ENCODE assay signal across 10 cellular contexts in genomic region chr11:74768172-74768584, GRCh38. TPM values are rescaled to one million over a fixed set of nuclear protein-coding genes. Genes with fewer than 3 reads are reported as not detected.
DNase-seq lines count a peak whose midpoint lies in the region; ATAC-seq and FAIRE-seq lines count a peak whose summit lies in the region.
"Not testable (repeated sequence)": the region's sequence is repeated elsewhere in the genome, so short reads cannot be mapped to it uniquely, and the experiment has no call there.
"Had no signal": no experiment of that assay in that cellular context is flagged by ENCODE, and none has a peak within 500 bp of the region (broad histone marks: within the 10 kb centered on the region; RNA-seq: fewer than 3 reads in every experiment).

No MANE protein-coding gene starts in this region.

- not testable (repeated sequence) for H3K27me3 Mint-ChIP-seq in activated naive CD8-positive, alpha-beta T cell treated with anti-CD3 and anti-CD28 coated beads for 36 hours

- not testable (repeated sequence) for DNase-seq in GM18507 (ENCODE audit: extremely low spot score, insufficient read length, low read depth)
- peak; percentile 10 to 17 for DNase-seq in activated CD4-positive, alpha-beta T cell treated with anti-CD3 and anti-CD28 coated beads for 24 hours (ENCODE audit: low read depth in 2 of 2)
- DNase-seq in activated naive CD8-positive, alpha-beta T cell treated with anti-CD3 and anti-CD28 coated beads for 36 hours: peak; percentile 70
- peak; percentile 17 to 51 (median 32) for DNase-seq in stimulated activated CD4-positive, alpha-beta T cell treated with anti-CD3 and anti-CD28 coated beads, Interleukin-12 subunit alpha, Interleukin-12 subunit beta, amount 100 ng/mL, for 48 hours (ENCODE audit: low read depth in 2 of 3, low spot score in 1 of 3)

- H3K9me3 Mint-ChIP-seq in activated naive CD8-positive, alpha-beta T cell treated with anti-CD3 and anti-CD28 coated beads for 36 hours: not testable (repeated sequence)

- peak overlapping the region; percentile 58 for H3K27ac Mint-ChIP-seq in activated naive CD8-positive, alpha-beta T cell treated with anti-CD3 and anti-CD28 coated beads for 36 hours

- H3K4me3 Mint-ChIP-seq in activated naive CD8-positive, alpha-beta T cell treated with anti-CD3 and anti-CD28 coated beads for 36 hours: not testable (repeated sequence)

- H3K36me3 Mint-ChIP-seq in activated naive CD8-positive, alpha-beta T cell treated with anti-CD3 and anti-CD28 coated beads for 36 hours: peaks cover 30% of the 10 kb centered on the region

- FAIRE-seq in GM18507 (lab: Jason Lieb, UNC): peak; percentile 90

- peaks cover 26% of the 10 kb centered on the region for H3K4me1 Mint-ChIP-seq in activated naive CD8-positive, alpha-beta T cell treated with anti-CD3 and anti-CD28 coated beads for 36 hours

- ATAC-seq in GM19467 (IDR thresholded peaks at IDR 0.05; ENCODE audit: unreplicated experiment) (peak; percentile 58), HG02852 (IDR thresholded peaks at IDR 0.05; ENCODE audit: unreplicated experiment) (peak; percentile 66), HG03558 (IDR thresholded peaks at IDR 0.05; ENCODE audit: extremely low read depth, unreplicated experiment) (peak; percentile 60)

RNA-seq across cellular contexts. Expression of gene RNF169, which starts 19.5 kb away (rescaled TPM):
- total RNA-seq in activated naive CD8-positive, alpha-beta T cell treated with anti-CD3 and anti-CD28 coated beads for 36 hours: 10 to 100 TPM; 12.4 to 13.3 TPM

RNA-seq across cellular contexts. Expression of gene CHRDL2, which starts 37.0 kb away (rescaled TPM):
- total RNA-seq in activated naive CD8-positive, alpha-beta T cell treated with anti-CD3 and anti-CD28 coated beads for 36 hours: not detected
- total RNA-seq: endothelial cell of umbilical vein, foreskin keratinocyte, tibial nerve had no signal
